Comparison of ENCODE assay signal across 8 cellular contexts in genomic region chr5:138033916-138034315, GRCh38. TPM values are rescaled to one million over a fixed set of nuclear protein-coding genes. Genes with fewer than 3 reads are reported as not detected.
DNase-seq lines count a peak whose midpoint lies in the region; ATAC-seq and TF ChIP-seq lines count a peak whose summit lies in the region.

No MANE protein-coding gene starts in this region.

- peaks cover 35% of the 10 kb centered on the region for H3K4me1 Mint-ChIP-seq in mesothelial cell of epicardium

- peak overlapping the region; percentile 81 for H3K4me3 ChIP-seq in HFF-Myc (replicated peaks; ENCODE audit: low read depth, low read length)
- no peak overlapping the region for H3K4me3 ChIP-seq in astrocyte of the spinal cord (ENCODE audit: low read depth, low read length)

- H3K27ac Mint-ChIP-seq in mesothelial cell of epicardium: peak overlapping the region; percentile 99

- DNase-seq in HFF-Myc (ENCODE audit: extremely low read depth, low read depth): no peak
- peak; percentile 39 for DNase-seq in astrocyte of the spinal cord (ENCODE audit: low read depth, low spot score)
- no peak for DNase-seq in mesothelial cell of epicardium (ENCODE audit: low spot score in 2 of 2, unreplicated experiment in 2 of 2)
- no peak for DNase-seq in NCI-H2196 treated with DMSO at 0.1 percent for 48 hours (lab: John Stamatoyannopoulos, UW; ENCODE audit: unreplicated experiment)
- DNase-seq in foreskin melanocyte: no peak

- no peaks in the 10 kb centered on the region for H3K27me3 Mint-ChIP-seq in mesothelial cell of epicardium (ENCODE audit: low read depth)

- H3K4me3 Mint-ChIP-seq in mesothelial cell of epicardium: peak overlapping the region; percentile 99

- ATAC-seq in GM21528 (IDR thresholded peaks at IDR 0.05; ENCODE audit: low FRiP score, unreplicated experiment) (no peak), esophagus mucosa (no peak)

- in situ Hi-C loops in astrocyte of the spinal cord (cut with HindIII; ENCODE audit: low sequenced_read_pairs): no loop called here

- H3K36me3 Mint-ChIP-seq in mesothelial cell of epicardium: no peaks in the 10 kb centered on the region

- TF ChIP-seq CTCF in 22Rv1 (IDR thresholded peaks at IDR 0.05): no peak
- no peak for TF ChIP-seq CTCF in HFF-Myc (IDR thresholded peaks at IDR 0.05; ENCODE audit: low read depth, low read length, missing control alignments)
- no peak for TF ChIP-seq CTCF in astrocyte of the spinal cord (IDR thresholded peaks at IDR 0.05; ENCODE audit: low read depth, low read length)
- TF ChIP-seq CTCF in mesothelial cell of epicardium (IDR thresholded peaks at IDR 0.05; ENCODE audit: unreplicated experiment): no peak

- peak overlapping the region; percentile 94; the same call in 1 of the 2 replicates for H3K27ac ChIP-seq in 22Rv1

- H3K9me3 Mint-ChIP-seq in mesothelial cell of epicardium: no peaks in the 10 kb centered on the region

RNA-seq across cellular contexts. Expression of gene FAM13B, which starts 1.0 kb away (rescaled TPM):
- total RNA-seq in mesothelial cell of epicardium (52.5 to 57.9 TPM (median 56.4 TPM) in 3 replicates), esophagus mucosa (14.5 TPM)

RNA-seq across cellular contexts. Expression of gene WNT8A, which starts 49.9 kb away (rescaled TPM):
- total RNA-seq in mesothelial cell of epicardium (not detected in 3 replicates), esophagus mucosa (not detected)
